In the genomic region with DNA sequence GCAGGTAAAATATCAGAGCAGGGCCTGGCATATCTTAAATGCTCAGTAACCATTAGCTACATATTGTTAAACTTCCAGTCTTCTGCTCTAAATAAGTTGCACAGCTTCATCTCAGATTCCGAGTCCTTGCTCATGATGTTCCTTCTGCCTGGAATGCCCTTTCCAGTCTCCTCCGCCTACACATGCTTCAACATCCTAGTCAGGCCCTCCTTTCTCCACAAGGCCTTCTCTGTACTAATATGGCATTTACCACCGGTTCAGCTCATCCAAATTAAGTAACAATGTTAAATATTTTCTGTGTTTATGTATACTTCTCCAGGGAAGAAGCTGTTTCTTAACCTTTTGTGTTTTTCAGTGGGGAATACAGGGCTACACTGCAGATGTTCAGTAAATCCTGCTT, we compare ENCODE assay signal across 17 cellular contexts. TPM values are rescaled to one million over a fixed set of nuclear protein-coding genes. Genes with fewer than 3 reads are reported as not detected.
"Had no signal": no experiment of that assay in that cellular context is flagged by ENCODE, and none has a peak within 500 bp of the region (broad histone marks: within the 10 kb centered on the region; RNA-seq: fewer than 3 reads in every experiment).

No MANE protein-coding gene starts in this region.

- H2AFZ ChIP-seq: parathyroid adenoma had no signal

- FAIRE-seq: urothelium cell line had no signal

- ATAC-seq: left ventricle myocardium superior; mucosa of descending colon; naive thymus-derived CD8-positive, alpha-beta T cell; stimulated activated effector memory CD8-positive, alpha-beta T cell treated with anti-CD3 and anti-CD28 coated beads, Interleukin-12 subunit alpha, Interleukin-12 subunit beta, amount 100 ng/mL, for 72 hours had no signal

- H3K4me3 ChIP-seq: breast epithelium, mucosa of descending colon, tibial artery had no signal

- H3K9ac ChIP-seq: parathyroid adenoma had no signal

- H3K9me3 ChIP-seq: breast epithelium, mucosa of descending colon, tibial artery had no signal

- DNase-seq: activated CD4-positive, alpha-beta T cell treated with anti-CD3 and anti-CD28 coated beads, Interleukin-2, amount 10 ng/mL, durations not matched to agents 24 days and 14 days; activated CD4-positive, CD25-positive, alpha-beta regulatory T cell; activated CD8-positive, alpha-beta memory T cell treated with anti-CD3 and anti-CD28 coated beads for 24 hours; activated naive CD8-positive, alpha-beta T cell treated with anti-CD3 and anti-CD28 coated beads for 36 hours; aorta; glutamatergic neuron; hypothalamus; kidney glomerular epithelial cell; left ventricle myocardium superior; mucosa of descending colon; naive thymus-derived CD8-positive, alpha-beta T cell; tibial artery had no signal

- H3K36me3 ChIP-seq: breast epithelium, tibial artery had no signal

- H3K27ac ChIP-seq: breast epithelium, epithelial cell of prostate, parathyroid adenoma, tibial artery had no signal

- H3K79me2 ChIP-seq: parathyroid adenoma had no signal

RNA-seq across cellular contexts. Expression of gene DHH, which starts 8.5 kb away (rescaled TPM):
- total RNA-seq: activated naive CD8-positive, alpha-beta T cell treated with anti-CD3 and anti-CD28 coated beads for 36 hours had no signal
- polyA plus RNA-seq: naive thymus-derived CD8-positive, alpha-beta T cell had no signal
